26 cellular contexts compared by ENCODE assay signal in the genomic region with DNA sequence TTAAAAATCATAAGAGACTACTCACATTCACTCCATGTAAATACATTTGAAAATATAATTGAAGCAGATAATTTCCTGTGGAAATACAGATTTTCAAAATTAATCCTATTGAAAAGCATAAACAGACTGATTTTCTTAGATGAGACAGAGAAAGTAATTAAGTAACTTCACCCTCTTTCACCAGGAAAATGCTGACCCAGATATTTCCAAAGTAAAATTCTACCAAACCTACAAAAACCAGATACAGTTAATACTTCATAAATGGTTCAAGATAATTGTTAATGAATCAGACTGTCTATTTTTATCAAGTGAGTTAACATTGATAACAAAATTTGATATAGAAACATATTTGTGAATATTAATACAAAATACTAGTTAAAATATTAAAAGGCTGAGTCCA.
"Had no signal": no experiment of that assay in that cellular context is flagged by ENCODE, and none has a peak within 500 bp of the region (broad histone marks: within the 10 kb centered on the region; RNA-seq: fewer than 3 reads in every experiment).

No MANE protein-coding gene starts in this region.

- H3K36me3 ChIP-seq: colonic mucosa, esophagus squamous epithelium, gastrocnemius medialis, heart right ventricle, lower lobe of right lung had no signal

- DNase-seq: colonic mucosa; cortex of kidney; effector CD8-positive, alpha-beta T cell; effector memory CD8-positive, alpha-beta T cell; endodermal cell; erythroblast; esophagus squamous epithelium; foreskin fibroblast; foreskin melanocyte; gastrocnemius medialis; glutamatergic neuron; head of caudate nucleus; heart right ventricle; hippocampal formation; kidney glomerular epithelial cell; left colon; left ventricle myocardium superior; lower lobe of right lung; mesenchymal stem cell; mucosa of descending colon; naive B cell had no signal

- ATAC-seq: effector memory CD8-positive, alpha-beta T cell; esophagus mucosa; gastrocnemius medialis; heart right ventricle; left colon; left lobe of liver; left ventricle myocardium superior; lower lobe of right lung; mucosa of descending colon had no signal

- H3K4me1 ChIP-seq: colonic mucosa, esophagus squamous epithelium, gastrocnemius medialis, heart right ventricle, lower lobe of right lung had no signal

- H3K27ac ChIP-seq: colonic mucosa, epithelial cell of prostate, esophagus squamous epithelium, gastrocnemius medialis, heart right ventricle, lower lobe of right lung had no signal

- H3K9me3 ChIP-seq: colonic mucosa, esophagus squamous epithelium, gastrocnemius medialis, lower lobe of right lung had no signal

- H3K27me3 ChIP-seq: colonic mucosa, esophagus squamous epithelium, gastrocnemius medialis, heart right ventricle had no signal

- FAIRE-seq: islet of Langerhans, keratinocyte had no signal

- H3K4me3 ChIP-seq: colonic mucosa, esophagus squamous epithelium, gastrocnemius medialis, heart right ventricle, lower lobe of right lung, mucosa of descending colon had no signal
